In the genomic region with DNA sequence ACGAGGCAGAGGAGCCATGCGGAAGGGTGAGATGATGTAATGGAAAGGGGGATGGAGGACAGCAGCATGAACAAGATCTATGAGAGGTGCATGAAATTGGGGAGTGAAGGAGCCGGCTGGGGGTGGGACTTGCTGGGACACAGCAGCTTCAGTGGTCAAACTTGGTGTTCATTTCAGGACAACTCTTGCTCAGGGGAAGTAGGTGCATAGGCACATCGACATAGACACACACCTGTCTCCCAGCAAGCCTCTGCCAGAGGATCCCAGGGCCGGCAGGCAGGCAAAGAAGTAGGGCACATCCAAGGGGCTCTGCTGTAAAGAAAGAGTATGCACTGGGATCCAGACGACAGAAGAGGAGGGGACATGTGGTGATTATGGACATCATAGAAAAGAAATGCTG, we compare ENCODE assay signal across 1 cellular context.
TF ChIP-seq lines count a peak whose summit lies in the region.

No MANE protein-coding gene starts in this region.

TF ChIP-seq in HEK293, 187 proteins besides CTCF, POLR2A, EP300 and RAD21:
- TF ChIP-seq, protein P1, sequence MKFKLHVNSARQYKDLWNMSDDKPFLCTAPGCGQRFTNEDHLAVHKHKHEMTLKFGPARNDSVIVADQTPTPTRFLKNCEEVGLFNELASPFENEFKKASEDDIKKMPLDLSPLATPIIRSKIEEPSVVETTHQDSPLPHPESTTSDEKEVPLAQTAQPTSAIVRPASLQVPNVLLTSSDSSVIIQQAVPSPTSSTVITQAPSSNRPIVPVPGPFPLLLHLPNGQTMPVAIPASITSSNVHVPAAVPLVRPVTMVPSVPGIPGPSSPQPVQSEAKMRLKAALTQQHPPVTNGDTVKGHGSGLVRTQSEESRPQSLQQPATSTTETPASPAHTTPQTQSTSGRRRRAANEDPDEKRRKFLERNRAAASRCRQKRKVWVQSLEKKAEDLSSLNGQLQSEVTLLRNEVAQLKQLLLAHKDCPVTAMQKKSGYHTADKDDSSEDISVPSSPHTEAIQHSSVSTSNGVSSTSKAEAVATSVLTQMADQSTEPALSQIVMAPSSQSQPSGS (tag by site-specific recombination; IDR thresholded peaks at IDR 0.05; ENCODE audit: low read depth) = 0 out of 2 replicates have a peak, but pooled peaks have one; percentile 16
- no peak for TF ChIP-seq SCRT2 (tag by site-specific recombination; IDR thresholded peaks at IDR 0.05)
- no peak for TF ChIP-seq GLIS2 (tag by site-specific recombination; IDR thresholded peaks at IDR 0.05)
